Comparison of ENCODE assay signal across 12 cellular contexts in the genomic region with DNA sequence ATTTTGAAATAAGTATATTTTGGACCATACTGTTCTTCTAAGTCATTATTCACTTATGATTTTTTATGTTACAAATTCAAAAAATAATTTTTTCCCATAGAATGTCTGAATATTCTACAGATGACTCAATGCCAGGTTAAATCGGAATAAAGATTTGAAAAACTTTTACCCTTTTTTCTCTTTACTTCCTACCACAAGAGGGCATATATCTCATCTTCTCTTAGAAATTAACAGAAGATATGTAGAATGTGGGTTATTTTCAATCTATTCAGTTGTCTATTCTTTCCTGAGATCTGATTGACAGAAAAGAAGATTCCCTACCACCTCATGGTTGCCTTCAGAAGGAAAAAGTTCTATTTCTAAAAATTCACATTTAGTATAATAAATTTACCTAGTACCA. TPM values are rescaled to one million over a fixed set of nuclear protein-coding genes. Genes with fewer than 3 reads are reported as not detected.
DNase-seq lines count a peak whose midpoint lies in the region; ATAC-seq and TF ChIP-seq lines count a peak whose summit lies in the region.
"Had no signal": no experiment of that assay in that cellular context is flagged by ENCODE, and none has a peak within 500 bp of the region (broad histone marks: within the 10 kb centered on the region; RNA-seq: fewer than 3 reads in every experiment).

No MANE protein-coding gene starts in this region.

- H3K4me3 ChIP-seq in DOHH2 (ENCODE audit: low read length) (no peak overlapping the region), MM.1S (ENCODE audit: low read length) (no peak overlapping the region), choroid plexus epithelial cell (ENCODE audit: low read depth, low read length) (no peak overlapping the region)

- DNase-seq in MM.1S (no peak), choroid plexus epithelial cell (ENCODE audit: low read depth) (peak; percentile 40), osteocyte (ENCODE audit: extremely low spot score, unreplicated experiment) (no peak)
- DNase-seq in stimulated activated naive CD4-positive, alpha-beta T cell treated with Interleukin-2 at 50 U/mL for 16 hours (lab: John Stamatoyannopoulos, UW), result no peak
- DNase-seq: activated CD4-positive, CD25-positive, alpha-beta regulatory T cell treated with anti-CD3 and anti-CD28 coated beads, Interleukin-2, amount 50 U/mL, for 72 hours; activated effector memory CD4-positive, alpha-beta T cell treated with Interleukin-2 at 50 U/mL for 16 hours; effector CD4-positive, alpha-beta T cell; NCI-H1436 treated with DMSO at 0.1 percent for 48 hours; stimulated activated CD4-positive, alpha-beta T cell treated with anti-CD3 and anti-CD28 coated beads, Interleukin-12 subunit alpha, Interleukin-12 subunit beta, amount 100 ng/mL, for 4 hours had no signal

- H3K27me3 ChIP-seq in DOHH2 (ENCODE audit: control insufficient read depth, low read length), result no peaks in the 10 kb centered on the region
- H3K27me3 ChIP-seq in MM.1S (replicated peaks; ENCODE audit: insufficient read depth, low read length), result no peaks in the 10 kb centered on the region

- H3K4me2 ChIP-seq in DOHH2 (ENCODE audit: low read length), result no peak overlapping the region
- H3K4me2 ChIP-seq in MM.1S (ENCODE audit: low read depth, low read length), result no peak overlapping the region

- no peaks in the 10 kb centered on the region for H3K9me3 Mint-ChIP-seq in osteocyte (ENCODE audit: unreplicated experiment)

- no peaks in the 10 kb centered on the region for H3K27me3 Mint-ChIP-seq in osteocyte (ENCODE audit: unreplicated experiment)

- ATAC-seq in GM19328 (IDR thresholded peaks at IDR 0.05; ENCODE audit: unreplicated experiment) (no peak), GM21737 (IDR thresholded peaks at IDR 0.05; ENCODE audit: unreplicated experiment) (no peak)

- H3K79me2 ChIP-seq in DOHH2 (ENCODE audit: control insufficient read depth, low read length) (no peaks in the 10 kb centered on the region), MM.1S (ENCODE audit: low read length) (no peaks in the 10 kb centered on the region)

- TF ChIP-seq CTCF in DOHH2 (IDR thresholded peaks at IDR 0.05; ENCODE audit: low read depth, low read length, poor library complexity, severe bottlenecking) (peak; percentile 26), MM.1S (IDR thresholded peaks at IDR 0.05; ENCODE audit: low read length) (peak; percentile 30; the same call in 1 of the 2 replicates), choroid plexus epithelial cell (conservative IDR thresholded peaks at IDR 0.05; ENCODE audit: low read depth, low read length) (peak; percentile 48), osteocyte (IDR thresholded peaks at IDR 0.05) (peak; percentile 49)

- H2AFZ ChIP-seq in MM.1S (ENCODE audit: low read length), result no peak overlapping the region

- H3K4me3 Mint-ChIP-seq in osteocyte (ENCODE audit: unreplicated experiment), result no peak overlapping the region

- no peaks in the 10 kb centered on the region for H3K36me3 Mint-ChIP-seq in osteocyte (ENCODE audit: unreplicated experiment)

- H3K9ac ChIP-seq in MM.1S (ENCODE audit: low read length), result no peak overlapping the region

- H3K36me3 ChIP-seq in DOHH2 (ENCODE audit: control insufficient read depth, low read length) (no peaks in the 10 kb centered on the region), MM.1S (replicated peaks; ENCODE audit: insufficient read depth, low read length) (no peaks in the 10 kb centered on the region)

- H3K9me3 ChIP-seq in DOHH2 (ENCODE audit: control insufficient read depth, insufficient read depth, low read length), result no peaks in the 10 kb centered on the region
- H3K9me3 ChIP-seq in MM.1S (replicated peaks; ENCODE audit: insufficient read depth, low read length), result no peaks in the 10 kb centered on the region

- no peaks in the 10 kb centered on the region for H3K9me2 ChIP-seq in DOHH2 (replicated peaks; ENCODE audit: control insufficient read depth, low read length)
- no peaks in the 10 kb centered on the region for H3K9me2 ChIP-seq in MM.1S (replicated peaks; ENCODE audit: insufficient read depth, low read length)

- H3K27ac ChIP-seq in DOHH2 (ENCODE audit: low read depth, low read length) (no peak overlapping the region), MM.1S (ENCODE audit: low read length) (no peak overlapping the region)

- no peak overlapping the region for H3K27ac Mint-ChIP-seq in osteocyte (ENCODE audit: unreplicated experiment)

- H3F3A ChIP-seq in DOHH2 (ENCODE audit: control insufficient read depth, insufficient read depth) (no peaks in the 10 kb centered on the region), MM.1S (ENCODE audit: insufficient read depth, low read length) (no peaks in the 10 kb centered on the region)

- no peaks in the 10 kb centered on the region for H3K4me1 Mint-ChIP-seq in osteocyte (ENCODE audit: unreplicated experiment)

- H4K20me1 ChIP-seq in DOHH2 (ENCODE audit: control insufficient read depth, insufficient read depth, low read depth, low read length) (no peaks in the 10 kb centered on the region), MM.1S (ENCODE audit: insufficient read depth, low read length) (no peaks in the 10 kb centered on the region)

- H3K4me1 ChIP-seq in DOHH2 (ENCODE audit: control insufficient read depth, low read length) (no peaks in the 10 kb centered on the region), MM.1S (ENCODE audit: low read length) (no peaks in the 10 kb centered on the region)

RNA-seq across cellular contexts. Expression of a gene that starts 53.0 kb away (rescaled TPM):
- 1.3 and 1.9 TPM in 2 replicates for total RNA-seq in osteocyte
